ENCODE assay signal across 1 cellular context in the genomic region with DNA sequence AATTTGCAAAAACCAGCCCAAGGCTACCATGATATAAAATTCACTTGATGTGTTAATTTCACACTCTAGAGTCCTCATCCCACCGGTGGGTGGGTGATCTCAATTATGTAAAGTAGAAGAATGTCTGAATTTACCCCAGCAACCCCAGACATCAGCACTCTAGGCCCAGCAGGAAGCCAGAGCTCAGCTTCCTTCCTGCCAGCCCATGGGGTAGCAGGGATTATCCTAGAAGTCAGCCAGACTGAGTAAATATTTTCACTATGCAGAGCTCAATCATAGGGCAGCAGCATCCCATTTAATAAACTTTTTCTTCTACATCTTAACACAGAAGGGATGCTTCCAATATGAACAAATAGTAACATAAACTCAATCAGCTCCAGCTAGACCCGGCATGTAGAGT.
TF ChIP-seq lines count a peak whose summit lies in the region.

No MANE protein-coding gene starts in this region.

TF ChIP-seq in H1, 55 proteins besides CTCF, POLR2A, EP300 and RAD21:
- TF ChIP-seq RFX5 (IDR thresholded peaks at IDR 0.05; ENCODE audit: borderline replicate concordance, low read depth, low read length) (0 out of 2 replicates have a peak, but pooled peaks have one; percentile 47), CTBP2 (IDR thresholded peaks at IDR 0.05; ENCODE audit: borderline replicate concordance, insufficient read depth, insufficient read length, low read length) (no peak)
TF ChIP-seq in H1: peak in this region for 1.
